In genomic region chr9:126489604-126490593, GRCh38 we compare ENCODE assay signal across 13 cellular contexts.
DNase-seq lines count a peak whose midpoint lies in the region; ATAC-seq and TF ChIP-seq lines count a peak whose summit lies in the region.
"Had no signal": no experiment of that assay in that cellular context is flagged by ENCODE, and none has a peak within 500 bp of the region (broad histone marks: within the 10 kb centered on the region; RNA-seq: fewer than 3 reads in every experiment).

No MANE protein-coding gene starts in this region.

- no peak overlapping the region for H3K4me3 ChIP-seq in PC-3 (ENCODE audit: low read length)
- no peak overlapping the region for H3K4me3 ChIP-seq in mesenchymal stem cell (ENCODE audit: insufficient read depth in 1 of 2, low read depth in 1 of 2, low read length in 2 of 2)
- H3K4me3 ChIP-seq: coronary artery had no signal

- H3K9me3 ChIP-seq in PC-3 (ENCODE audit: low read length) (no peaks in the 10 kb centered on the region), mesenchymal stem cell (ENCODE audit: control insufficient read depth, low read length) (no peaks in the 10 kb centered on the region)

- H3K4me1 Mint-ChIP-seq in activated naive CD8-positive, alpha-beta T cell (ENCODE audit: low read depth): peaks cover 14% of the 10 kb centered on the region
- H3K4me1 Mint-ChIP-seq in activated naive CD8-positive, alpha-beta T cell treated with anti-CD3 and anti-CD28 coated beads, Interleukin-2, amount 50 U/mL, for 24 hours: peaks cover 8% of the 10 kb centered on the region
- peaks cover 5 to 7% of the 10 kb centered on the region in 2 donors for H3K4me1 Mint-ChIP-seq in immature natural killer cell

- no peak overlapping the region for H2AK5ac ChIP-seq in mesenchymal stem cell (ENCODE audit: low read length, severe bottlenecking)

- no peaks in the 10 kb centered on the region for H3K9me2 ChIP-seq in PC-3 (replicated peaks; ENCODE audit: low read length)

- H3K4me3 Mint-ChIP-seq in activated naive CD8-positive, alpha-beta T cell: peak overlapping the region; percentile 40
- no peak overlapping the region for H3K4me3 Mint-ChIP-seq in activated naive CD8-positive, alpha-beta T cell treated with anti-CD3 and anti-CD28 coated beads, Interleukin-2, amount 50 U/mL, for 24 hours
- H3K4me3 Mint-ChIP-seq in immature natural killer cell: peak overlapping the region in 3 of 5 donors; percentile 14 to 27 (median 23)
- H3K4me3 Mint-ChIP-seq: activated naive CD4-positive, alpha-beta T cell treated with anti-CD3 and anti-CD28 coated beads, Interleukin-2, amount 10 ng/mL, durations not matched to agents 7 days and 5 days had no signal

- H3K4me2 ChIP-seq in PC-3 (ENCODE audit: low read length) (no peak overlapping the region), mesenchymal stem cell (ENCODE audit: low read length, poor library complexity, severe bottlenecking) (no peak overlapping the region)

- no peak overlapping the region for H3K18ac ChIP-seq in mesenchymal stem cell (ENCODE audit: low read depth in 1 of 2, low read length in 2 of 2)

- H3K27me3 ChIP-seq in PC-3 (ENCODE audit: low read length): no peaks in the 10 kb centered on the region
- peaks cover 0 to 3% of the 10 kb centered on the region in 2 experiments for H3K27me3 ChIP-seq in mesenchymal stem cell (ENCODE audit: control insufficient read depth in 1 of 2, insufficient read depth in 1 of 2, low read length in 2 of 2)

- H3K79me1 ChIP-seq in mesenchymal stem cell (replicated peaks; ENCODE audit: low read length, poor library complexity, severe bottlenecking): no peaks in the 10 kb centered on the region

- no peaks in the 10 kb centered on the region for H3K9me3 Mint-ChIP-seq in activated naive CD8-positive, alpha-beta T cell (ENCODE audit: low read depth)
- H3K9me3 Mint-ChIP-seq in activated naive CD8-positive, alpha-beta T cell treated with anti-CD3 and anti-CD28 coated beads, Interleukin-2, amount 50 U/mL, for 24 hours: no peaks in the 10 kb centered on the region
- H3K9me3 Mint-ChIP-seq in immature natural killer cell: no peaks in the 10 kb centered on the region
- H3K9me3 Mint-ChIP-seq: activated naive CD4-positive, alpha-beta T cell treated with anti-CD3 and anti-CD28 coated beads, Interleukin-2, amount 10 ng/mL, durations not matched to agents 7 days and 5 days had no signal

- POLR2A ChIA-PET in PC-3 (lab: Charles Lee; ENCODE audit: unreplicated experiment): no interaction called here

- H3K79me2 ChIP-seq in PC-3 (ENCODE audit: low read length): no peaks in the 10 kb centered on the region

- H3K36me3 ChIP-seq in PC-3 (ENCODE audit: low read depth, low read length) (no peaks in the 10 kb centered on the region), mesenchymal stem cell (ENCODE audit: control insufficient read depth in 1 of 2, insufficient read depth in 2 of 2, low read depth in 1 of 2, low read length in 2 of 2) (peaks cover 0 to 12% of the 10 kb centered on the region in 2 experiments)

- H3K36me3 Mint-ChIP-seq in activated naive CD8-positive, alpha-beta T cell: no peaks in the 10 kb centered on the region
- H3K36me3 Mint-ChIP-seq in activated naive CD8-positive, alpha-beta T cell treated with anti-CD3 and anti-CD28 coated beads, Interleukin-2, amount 50 U/mL, for 24 hours (ENCODE audit: low read depth): no peaks in the 10 kb centered on the region
- no peaks in the 10 kb centered on the region for H3K36me3 Mint-ChIP-seq in immature natural killer cell
- H3K36me3 Mint-ChIP-seq: activated naive CD4-positive, alpha-beta T cell treated with anti-CD3 and anti-CD28 coated beads, Interleukin-2, amount 10 ng/mL, durations not matched to agents 7 days and 5 days had no signal

- no peak overlapping the region for H2BK15ac ChIP-seq in mesenchymal stem cell (ENCODE audit: low read depth, poor library complexity, severe bottlenecking)

- H3K27ac ChIP-seq in PC-3 (ENCODE audit: low read length) (no peak overlapping the region), temporal lobe (ENCODE audit: low read depth, low read length) (peak overlapping the region; percentile 79), mesenchymal stem cell (ENCODE audit: low read length, poor library complexity, severe bottlenecking) (no peak overlapping the region)
- H3K27ac ChIP-seq: coronary artery had no signal

- no peak overlapping the region for H2BK12ac ChIP-seq in mesenchymal stem cell (ENCODE audit: low read length in 2 of 2)

- no peak overlapping the region for H3K4ac ChIP-seq in mesenchymal stem cell (ENCODE audit: low read depth in 1 of 2, low read length in 2 of 2)

- WGBS in mesenchymal stem cell: 84% methylated on average over 35 of the region's 35 CpGs

- H2AFZ ChIP-seq in PC-3 (ENCODE audit: low read length): no peak overlapping the region
- no peak overlapping the region for H2AFZ ChIP-seq in mesenchymal stem cell (ENCODE audit: low read depth, low read length)

- no peak overlapping the region for H3K23ac ChIP-seq in mesenchymal stem cell (ENCODE audit: low read length in 2 of 2)

- no peak overlapping the region for H3K27ac Mint-ChIP-seq in activated naive CD8-positive, alpha-beta T cell
- H3K27ac Mint-ChIP-seq in activated naive CD8-positive, alpha-beta T cell treated with anti-CD3 and anti-CD28 coated beads, Interleukin-2, amount 50 U/mL, for 24 hours: no peak overlapping the region
- no peak overlapping the region for H3K27ac Mint-ChIP-seq in immature natural killer cell
- H3K27ac Mint-ChIP-seq: activated naive CD4-positive, alpha-beta T cell treated with anti-CD3 and anti-CD28 coated beads, Interleukin-2, amount 10 ng/mL, durations not matched to agents 7 days and 5 days had no signal

- no peak overlapping the region for H2BK5ac ChIP-seq in mesenchymal stem cell (ENCODE audit: low read depth, low read length, poor library complexity, severe bottlenecking)

- no peak for DNase-seq in activated naive CD8-positive, alpha-beta T cell treated with anti-CD3 and anti-CD28 coated beads, Interleukin-2, amount 50 U/mL, for 24 hours
- DNase-seq in PC-3 (no peak), immature natural killer cell (no peak), mesenchymal stem cell (no peak), DMS153 (lab: John Stamatoyannopoulos, UW) (no peak), HuH-7 (ENCODE audit: low spot score) (no peak)
- DNase-seq: activated CD4-positive, alpha-beta T cell treated with anti-CD3 and anti-CD28 coated beads, Interleukin-2, amount 50 U/mL, for 1 hour; activated naive CD4-positive, alpha-beta T cell treated with anti-CD3 and anti-CD28 coated beads, Interleukin-2, amount 10 ng/mL, durations not matched to agents 7 days and 5 days; NCI-H1436 treated with DMSO at 0.1 percent for 48 hours; stimulated activated CD4-positive, alpha-beta T cell treated with anti-CD3 and anti-CD28 coated beads, Interleukin-2, amount 100 ng/mL, for 24 hours had no signal

- BruUV-seq in PC-3 (replicated peaks; lab: Mats Ljungman, UMichigan): no TSS peak

- no peaks in the 10 kb centered on the region for H3K27me3 Mint-ChIP-seq in activated naive CD8-positive, alpha-beta T cell
- peaks cover 4% of the 10 kb centered on the region for H3K27me3 Mint-ChIP-seq in activated naive CD8-positive, alpha-beta T cell treated with anti-CD3 and anti-CD28 coated beads, Interleukin-2, amount 50 U/mL, for 24 hours
- H3K27me3 Mint-ChIP-seq in immature natural killer cell (ENCODE audit: low read depth in 3 of 3): peaks cover 1 to 13% (median 6%) of the 10 kb centered on the region in 3 donors

- H3K4me1 ChIP-seq in PC-3 (ENCODE audit: insufficient read depth, low read length) (no peaks in the 10 kb centered on the region), mesenchymal stem cell (ENCODE audit: control insufficient read depth, insufficient read depth, low read depth, low read length) (peaks cover 2% of the 10 kb centered on the region)

- ATAC-seq in activated naive CD8-positive, alpha-beta T cell treated with anti-CD3 and anti-CD28 coated beads, Interleukin-2, amount 50 U/mL, for 24 hours: no peak
- 0 out of 2 replicates have a peak, but pooled peaks have one; percentile 27 for ATAC-seq in PC-3

- CTCF ChIA-PET in PC-3 (lab: Charles Lee): no interaction called here

- no peak for TF ChIP-seq CTCF in PC-3 (conservative IDR thresholded peaks at IDR 0.05; ENCODE audit: low read depth, low read length)

- intact Hi-C loops in PC-3 (cut with micrococcal nuclease): loop anchor here (2.0 kb wide), 1 partner anchor 91 kb away; no protein-coding TSS in a partner anchor

- H3K9ac ChIP-seq in PC-3 (ENCODE audit: low read length) (no peak overlapping the region), mesenchymal stem cell (ENCODE audit: low read length) (no peak overlapping the region)

- no peaks in the 10 kb centered on the region for H4K20me1 ChIP-seq in PC-3 (ENCODE audit: low read length)

- H2BK120ac ChIP-seq in mesenchymal stem cell (ENCODE audit: low read depth, low read length): no peak overlapping the region

- H3F3A ChIP-seq in PC-3 (ENCODE audit: low read length, unreplicated experiment): no peaks in the 10 kb centered on the region

- no peak overlapping the region for H3K14ac ChIP-seq in mesenchymal stem cell (ENCODE audit: low read length in 2 of 2)

- H4K91ac ChIP-seq in mesenchymal stem cell (ENCODE audit: low read length): no peak overlapping the region

- no peak overlapping the region for H4K8ac ChIP-seq in mesenchymal stem cell (ENCODE audit: low read length)
